11 cellular contexts compared by ENCODE assay signal in the genomic region with DNA sequence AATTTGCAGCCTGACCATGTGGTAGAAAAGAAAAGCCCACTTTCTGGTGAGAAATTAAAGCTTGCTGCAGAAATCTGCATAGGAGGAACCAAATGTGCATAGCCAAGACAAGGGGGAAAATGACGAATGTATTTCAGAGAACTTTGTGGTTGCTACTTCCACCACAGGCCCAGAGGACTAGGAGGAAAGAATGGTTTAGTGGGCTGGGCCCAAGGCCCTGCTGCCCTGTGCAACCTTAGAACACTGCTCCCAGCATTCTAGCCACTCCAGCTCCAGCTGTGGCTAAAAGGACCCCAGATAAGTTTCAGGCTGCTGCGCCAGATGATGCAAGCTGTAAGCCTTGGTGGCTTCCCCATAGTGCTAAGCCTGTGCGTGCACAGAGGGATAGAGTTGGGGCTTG.
"Had no signal": no experiment of that assay in that cellular context is flagged by ENCODE, and none has a peak within 500 bp of the region (broad histone marks: within the 10 kb centered on the region; RNA-seq: fewer than 3 reads in every experiment).

No MANE protein-coding gene starts in this region.

- FAIRE-seq: H1, H54 had no signal

- H3K36me3 ChIP-seq: HAP-1 had no signal

- H3K4me1 ChIP-seq: HAP-1 had no signal

- DNase-seq: GM23248, GOT3, H7, H9, HCEC 1CT, HFFc6 had no signal

- H3K4me2 ChIP-seq: GM23338 had no signal

- ATAC-seq: GM23338, HCT116 had no signal

- H2AFZ ChIP-seq: GM23248, GM23338 had no signal

- H3K27ac ChIP-seq: GM23248 had no signal

- H3K9me3 ChIP-seq: HAP-1 had no signal

- H3K9ac ChIP-seq: GM23248 had no signal

- H3K4me3 ChIP-seq: GM23248, GM23338, HAP-1 had no signal
